Comparison of ENCODE assay signal across 23 cellular contexts in the genomic region with DNA sequence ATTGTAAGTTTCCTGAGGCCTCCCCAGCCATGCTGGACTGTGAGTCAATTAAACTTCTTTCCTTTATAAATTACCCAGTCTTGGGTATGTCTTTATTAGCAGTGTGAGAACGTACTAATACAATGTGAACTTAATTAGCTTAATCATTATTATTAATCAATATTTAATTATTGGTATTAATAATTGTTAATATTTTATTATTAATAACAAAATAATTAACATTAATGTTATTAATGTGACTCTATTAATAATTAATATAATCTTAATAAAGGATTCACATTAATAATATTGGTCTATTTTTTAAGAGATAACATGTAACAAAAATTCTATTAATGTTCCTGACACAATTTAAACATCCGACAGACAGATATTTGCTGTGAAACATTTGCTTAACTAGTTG.
"Had no signal": no experiment of that assay in that cellular context is flagged by ENCODE, and none has a peak within 500 bp of the region (broad histone marks: within the 10 kb centered on the region; RNA-seq: fewer than 3 reads in every experiment).

No MANE protein-coding gene starts in this region.

- FAIRE-seq: HTR-8/SVneo had no signal

- H3K4me1 ChIP-seq: SJCRH30 had no signal

- ATAC-seq: Panc1, PC-3, Right ventricle myocardium inferior, SK-N-SH treated with all-trans-retinoic acid at 6 μM for 48 hours had no signal

- H3K27ac ChIP-seq: HL-60, SJCRH30 had no signal

- H3K27me3 ChIP-seq: SJCRH30 had no signal

- H3K4me3 Mint-ChIP-seq: IgD-negative memory B cell had no signal

- H3K27ac Mint-ChIP-seq: IgD-negative memory B cell had no signal

- H3K36me3 ChIP-seq: SJCRH30 had no signal

- H3K27me3 Mint-ChIP-seq: IgD-negative memory B cell had no signal

- H3K9me3 ChIP-seq: SJCRH30 had no signal

- DNase-seq: KBM-7, MV-4-11, NCI-H1048, NCI-H1105, NCI-H1417, NCI-H1436 treated with DMSO at 0.1 percent for 48 hours, NCI-H1694, NCI-H1930, NCI-H2081, NCI-H2107, NCI-H2227 treated with DMSO at 0.1 percent for 48 hours, NCI-H524, NCI-H526 treated with DMSO at 0.1 percent for 48 hours, NCI-H748 treated with DMSO at 0.1 percent for 48 hours, PC-3, SHP77 treated with DMSO at 0.1 percent for 48 hours, SJCRH30 had no signal

- H3K4me3 ChIP-seq: SJCRH30 had no signal
